Comparison of ENCODE assay signal across 38 cellular contexts in genomic region chr7:95784796-95785195, GRCh38. TPM values are rescaled to one million over a fixed set of nuclear protein-coding genes. Genes with fewer than 3 reads are reported as not detected.
"Had no signal": no experiment of that assay in that cellular context is flagged by ENCODE, and none has a peak within 500 bp of the region (broad histone marks: within the 10 kb centered on the region; RNA-seq: fewer than 3 reads in every experiment).

No MANE protein-coding gene starts in this region.

- H3K4me1 ChIP-seq: adrenal gland had no signal

- H3K9me3 ChIP-seq: adrenal gland had no signal

- H3K4me3 ChIP-seq: adrenal gland, cardiac muscle cell had no signal

- H3K27ac ChIP-seq: adrenal gland, cardiac muscle cell, VCaP had no signal

- H3K36me3 ChIP-seq: adrenal gland, cardiac muscle cell had no signal

- H3K27me3 ChIP-seq: adrenal gland, cardiac muscle cell had no signal

- H3K36me3 Mint-ChIP-seq: activated CD4-positive, alpha-beta memory T cell treated with anti-CD3 and anti-CD28 coated beads for 36 hours; activated naive CD4-positive, alpha-beta T cell treated with anti-CD3 and anti-CD28 coated beads, Interleukin-2, amount 50 U/mL, for 72 hours; activated naive CD8-positive, alpha-beta T cell treated with anti-CD3 and anti-CD28 coated beads for 36 hours; brain had no signal

- ATAC-seq: activated CD8-positive, alpha-beta T cell treated with anti-CD3 and anti-CD28 coated beads for 36 hours; activated naive CD4-positive, alpha-beta T cell treated with anti-CD3 and anti-CD28 coated beads, Interleukin-2, amount 50 U/mL, for 72 hours; activated T-cell treated with anti-CD3 and anti-CD28 coated beads, Interleukin-2, amount 50 U/mL, for 4 hours; activated T-cell treated with anti-CD3 and anti-CD28 coated beads, Interleukin-2, amount 50 U/mL, for 72 hours; activated T-helper 17 cell treated with anti-CD3 and anti-CD28 coated beads, Interleukin-2, amount 50 U/mL, for 72 hours had no signal

- DNase-seq: activated B cell treated with CpG ODN at 0.5 μM for 24 hours; activated CD4-positive, alpha-beta memory T cell treated with anti-CD3 and anti-CD28 coated beads for 36 hours; activated CD4-positive, alpha-beta T cell treated with anti-CD3 and anti-CD28 coated beads for 4 hours; activated CD4-positive, alpha-beta T cell treated with anti-CD3 and anti-CD28 coated beads, Interleukin-2, amount 10 ng/mL, durations not matched to agents 24 days and 14 days; activated CD4-positive, alpha-beta T cell treated with anti-CD3 and anti-CD28 coated beads, Interleukin-2, amount 50 U/mL, for 1 hour; activated CD4-positive, alpha-beta T cell treated with anti-CD3 and anti-CD28 coated beads, Interleukin-2, amount 50 U/mL, for 4 hours; activated CD4-positive, CD25-positive, alpha-beta regulatory T cell treated with anti-CD3 and anti-CD28 coated beads, Interleukin-2, amount 50 U/mL, for 72 hours; activated CD8-positive, alpha-beta memory T cell treated with anti-CD3 and anti-CD28 coated beads, Interleukin-2, amount 50 U/mL, for 4 hours; activated CD8-positive, alpha-beta T cell treated with anti-CD3 and anti-CD28 coated beads for 36 hours; activated effector memory CD4-positive, alpha-beta T cell treated with anti-CD3 and anti-CD28 coated beads, Interleukin-2, amount 50 U/mL, for 16 hours; activated gamma-delta T cell treated with Interleukin-2 at 50 U/mL for 16 hours; activated naive CD4-positive, alpha-beta T cell; activated naive CD4-positive, alpha-beta T cell treated with anti-CD3 and anti-CD28 coated beads for 36 hours; activated naive CD4-positive, alpha-beta T cell treated with anti-CD3 and anti-CD28 coated beads, Interleukin-2, amount 50 U/mL, for 16 hours; activated naive CD8-positive, alpha-beta T cell treated with anti-CD3 and anti-CD28 coated beads for 36 hours; activated T-cell treated with anti-CD3 and anti-CD28 coated beads for 4 hours; activated T-cell treated with anti-CD3 and anti-CD28 coated beads, Interleukin-2, amount 50 U/mL, for 1 hour; activated T-cell treated with anti-CD3 and anti-CD28 coated beads, Interleukin-2, amount 50 U/mL, for 4 hours; activated T-cell treated with anti-CD3 and anti-CD28 coated beads, Interleukin-2, amount 50 U/mL, for 72 hours; adrenal gland; amniotic stem cell; aorta; caudate nucleus; cerebellar nuclear complex; T-helper 1 cell; T-helper 2 cell; T-helper 9 cell had no signal

- H3K9me3 Mint-ChIP-seq: activated B cell treated with CpG ODN at 0.5 μM for 24 hours; activated CD4-positive, alpha-beta memory T cell treated with anti-CD3 and anti-CD28 coated beads for 36 hours; activated CD4-positive, alpha-beta T cell treated with anti-CD3 and anti-CD28 coated beads, Interleukin-2, amount 10 ng/mL, durations not matched to agents 24 days and 14 days; activated CD8-positive, alpha-beta T cell treated with anti-CD3 and anti-CD28 coated beads for 36 hours; activated naive CD4-positive, alpha-beta T cell treated with anti-CD3 and anti-CD28 coated beads for 36 hours; activated naive CD8-positive, alpha-beta T cell treated with anti-CD3 and anti-CD28 coated beads for 36 hours; activated T-cell treated with anti-CD3 and anti-CD28 coated beads, Interleukin-2, amount 50 U/mL, for 4 hours; activated T-helper 1 cell treated with anti-CD3 and anti-CD28 coated beads, Interleukin-12 subunit alpha, Interleukin-12 subunit beta, Interleukin-2, Interleukin-4 antibody, amounts not matched to agents 30 ng/mL and 10 ng/mL and 1 ng/mL, durations not matched to agents 14 hours and 24 hours and 36 hours; T-helper 1 cell treated with Interleukin-12 subunit alpha and Interleukin-12 subunit beta and Interleukin-4 antibody, amounts not matched to agents 30 μg/mL and 1 μg/mL, for 36 hours; T-helper 2 cell treated with Interferon-gamma antibody and Interleukin-4, amounts not matched to agents 5 μg/mL and 100 μg/mL, for 36 hours had no signal

- H3K4me3 Mint-ChIP-seq: activated B cell treated with CpG ODN at 0.5 μM for 24 hours; activated CD4-positive, alpha-beta memory T cell treated with anti-CD3 and anti-CD28 coated beads for 36 hours; activated CD4-positive, alpha-beta T cell treated with anti-CD3 and anti-CD28 coated beads, Interleukin-2, amount 10 ng/mL, durations not matched to agents 24 days and 14 days; activated CD8-positive, alpha-beta T cell treated with anti-CD3 and anti-CD28 coated beads for 36 hours; activated naive CD4-positive, alpha-beta T cell treated with anti-CD3 and anti-CD28 coated beads for 36 hours; activated naive CD8-positive, alpha-beta T cell treated with anti-CD3 and anti-CD28 coated beads for 36 hours; activated T-cell treated with anti-CD3 and anti-CD28 coated beads, Interleukin-2, amount 50 U/mL, for 4 hours; activated T-cell treated with anti-CD3 and anti-CD28 coated beads, Interleukin-2, amount 50 U/mL, for 72 hours; activated T-helper 1 cell treated with anti-CD3 and anti-CD28 coated beads, Interleukin-12 subunit alpha, Interleukin-12 subunit beta, Interleukin-2, Interleukin-4 antibody, amounts not matched to agents 30 ng/mL and 10 ng/mL and 1 ng/mL, durations not matched to agents 14 hours and 24 hours and 36 hours; activated T-helper 17 cell treated with anti-CD3 and anti-CD28 coated beads, Interleukin-2, amount 50 U/mL, for 72 hours; brain; central memory CD8-positive, alpha-beta T cell; T-helper 1 cell treated with Interleukin-12 subunit alpha and Interleukin-12 subunit beta and Interleukin-4 antibody, amounts not matched to agents 30 μg/mL and 1 μg/mL, for 36 hours; T-helper 2 cell treated with Interferon-gamma antibody and Interleukin-4, amounts not matched to agents 5 μg/mL and 100 μg/mL, for 36 hours had no signal

- H3K27ac Mint-ChIP-seq: activated B cell treated with CpG ODN at 0.5 μM for 24 hours; activated CD4-positive, alpha-beta memory T cell treated with anti-CD3 and anti-CD28 coated beads for 36 hours; activated CD4-positive, alpha-beta T cell treated with anti-CD3 and anti-CD28 coated beads, Interleukin-2, amount 10 ng/mL, durations not matched to agents 24 days and 14 days; activated CD8-positive, alpha-beta T cell treated with anti-CD3 and anti-CD28 coated beads for 36 hours; activated naive CD4-positive, alpha-beta T cell treated with anti-CD3 and anti-CD28 coated beads for 36 hours; activated naive CD4-positive, alpha-beta T cell treated with anti-CD3 and anti-CD28 coated beads, Interleukin-2, amount 50 U/mL, for 72 hours; activated naive CD8-positive, alpha-beta T cell treated with anti-CD3 and anti-CD28 coated beads for 36 hours; activated T-cell treated with anti-CD3 and anti-CD28 coated beads, Interleukin-2, amount 50 U/mL, for 72 hours; activated T-helper 1 cell treated with anti-CD3 and anti-CD28 coated beads, Interleukin-12 subunit alpha, Interleukin-12 subunit beta, Interleukin-2, Interleukin-4 antibody, amounts not matched to agents 30 ng/mL and 10 ng/mL and 1 ng/mL, durations not matched to agents 14 hours and 24 hours and 36 hours; activated T-helper 17 cell treated with anti-CD3 and anti-CD28 coated beads, Interleukin-2, amount 50 U/mL, for 72 hours; T-helper 1 cell treated with Interleukin-12 subunit alpha and Interleukin-12 subunit beta and Interleukin-4 antibody, amounts not matched to agents 30 μg/mL and 1 μg/mL, for 36 hours; T-helper 2 cell treated with Interferon-gamma antibody and Interleukin-4, amounts not matched to agents 5 μg/mL and 100 μg/mL, for 36 hours had no signal

- H3K4me1 Mint-ChIP-seq: activated B cell treated with CpG ODN at 0.5 μM for 24 hours; activated CD4-positive, alpha-beta T cell treated with anti-CD3 and anti-CD28 coated beads, Interleukin-2, amount 10 ng/mL, durations not matched to agents 24 days and 14 days; activated naive CD8-positive, alpha-beta T cell treated with anti-CD3 and anti-CD28 coated beads for 36 hours; activated T-helper 17 cell treated with anti-CD3 and anti-CD28 coated beads, Interleukin-2, amount 50 U/mL, for 72 hours; brain; central memory CD8-positive, alpha-beta T cell had no signal

RNA-seq across cellular contexts. Expression of gene DYNC1I1, which starts 12.4 kb away (rescaled TPM):
- total RNA-seq: activated B cell treated with CpG ODN at 0.5 μM for 24 hours; activated CD4-positive, alpha-beta memory T cell treated with anti-CD3 and anti-CD28 coated beads for 36 hours; activated CD4-positive, alpha-beta T cell treated with anti-CD3 and anti-CD28 coated beads, Interleukin-2, amount 10 ng/mL, durations not matched to agents 24 days and 14 days; activated CD8-positive, alpha-beta memory T cell treated with anti-CD3 and anti-CD28 coated beads for 36 hours; activated CD8-positive, alpha-beta T cell treated with anti-CD3 and anti-CD28 coated beads for 36 hours; activated naive CD4-positive, alpha-beta T cell treated with anti-CD3 and anti-CD28 coated beads for 36 hours; activated naive CD4-positive, alpha-beta T cell treated with anti-CD3 and anti-CD28 coated beads, Interleukin-2, amount 50 U/mL, for 72 hours; activated T-cell treated with anti-CD3 and anti-CD28 coated beads, Interleukin-2, amount 50 U/mL, for 4 hours; activated T-cell treated with anti-CD3 and anti-CD28 coated beads, Interleukin-2, amount 50 U/mL, for 72 hours; activated T-helper 1 cell treated with anti-CD3 and anti-CD28 coated beads, Interleukin-12 subunit alpha, Interleukin-12 subunit beta, Interleukin-2, Interleukin-4 antibody, amounts not matched to agents 30 ng/mL and 10 ng/mL and 1 ng/mL, durations not matched to agents 14 hours and 24 hours and 36 hours; activated T-helper 17 cell treated with anti-CD3 and anti-CD28 coated beads, Interleukin-2, amount 50 U/mL, for 72 hours; bronchial epithelial cell had no signal
